Comparison of ENCODE assay signal across 8 cellular contexts in the genomic region with DNA sequence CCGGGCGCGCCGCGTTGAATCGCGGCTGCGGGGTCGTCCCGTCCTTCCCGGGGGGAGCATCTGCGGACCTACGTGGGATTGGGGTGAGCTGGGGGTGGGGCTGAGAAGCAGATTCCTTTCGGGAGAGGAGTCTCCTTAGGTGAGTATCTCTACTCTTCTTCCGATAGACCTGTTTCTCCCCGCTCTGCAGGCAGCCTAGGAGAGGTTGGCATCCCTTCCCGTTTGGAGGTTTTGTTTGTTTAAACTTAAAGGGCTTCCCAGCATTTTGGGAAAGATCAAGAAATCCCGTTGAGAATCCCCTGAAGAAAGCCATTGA. TPM values are rescaled to one million over a fixed set of nuclear protein-coding genes. Genes with fewer than 3 reads are reported as not detected.
DNase-seq lines count a peak whose midpoint lies in the region; ATAC-seq and TF ChIP-seq lines count a peak whose summit lies in the region.

No MANE protein-coding gene starts in this region.

- TF ChIP-seq POLR2A in prostate gland (IDR thresholded peaks at IDR 0.05), result no peak

- H3K4me1 ChIP-seq in Panc1 (ENCODE audit: control insufficient read depth, insufficient read depth, low read length) (peaks cover 5% of the 10 kb centered on the region; the same call in 1 of the 2 replicates), prostate gland (replicated peaks) (no peaks in the 10 kb centered on the region)

- DNase-seq in GM12864 (ENCODE audit: low read depth) (no peak), Panc1 (ENCODE audit: low read depth, low spot score) (no peak), fibroblast of mammary gland (ENCODE audit: low read depth) (no peak), prostate gland (ENCODE audit: low spot score) (no peak), ACHN (no peak)

- POLR2A ChIA-PET in Panc1 (lab: Charles Lee), result interaction anchor here (0.6 to 0.8 kb wide), 4 partner anchors 63 to 367 kb away, joined by 3 to 5 read pairs (median 4); no protein-coding TSS in a partner anchor

- peak; percentile 14; the same call in 1 of the 2 replicates for ATAC-seq in Panc1
- ATAC-seq in GM18870 (IDR thresholded peaks at IDR 0.05; ENCODE audit: unreplicated experiment), result no peak
- ATAC-seq in HG02973 (IDR thresholded peaks at IDR 0.05; ENCODE audit: unreplicated experiment), result no peak
- no peak for ATAC-seq in GM21786 (IDR thresholded peaks at IDR 0.05; ENCODE audit: unreplicated experiment)

- CTCF ChIA-PET in Panc1 (lab: Charles Lee), result no interaction called here

- peak overlapping the region; percentile 99 for H3K4me3 ChIP-seq in GM12864 (ENCODE audit: low read depth, low read length)
- H3K4me3 ChIP-seq in Panc1 (ENCODE audit: low read depth in 2 of 2, low read length in 2 of 2), result peak overlapping the region; percentile 94 to 97
- peak overlapping the region; percentile 97 for H3K4me3 ChIP-seq in fibroblast of mammary gland (ENCODE audit: control insufficient read depth, low read depth, low read length)
- H3K4me3 ChIP-seq in prostate gland, result peak overlapping the region; percentile 56 to 88

- no peaks in the 10 kb centered on the region for H3K27me3 ChIP-seq in Panc1 (ENCODE audit: control insufficient read depth, insufficient read depth, low read length)
- H3K27me3 ChIP-seq in prostate gland (replicated peaks; ENCODE audit: insufficient read depth), result no peaks in the 10 kb centered on the region

- 0% methylated on average over 18 of the region's 18 CpGs for WGBS in prostate gland

- no peaks in the 10 kb centered on the region for H3K9me3 ChIP-seq in Panc1 (ENCODE audit: control insufficient read depth, insufficient read depth, low read depth, low read length)
- H3K9me3 ChIP-seq in prostate gland, result no peaks in the 10 kb centered on the region

- intact Hi-C loops in Panc1 (cut with micrococcal nuclease; ENCODE audit: unreplicated experiment) (no loop called here), prostate gland (cut with DNase I) (no loop called here)

- TF ChIP-seq CTCF in GM12864 (IDR thresholded peaks at IDR 0.05; ENCODE audit: low read depth, low read length, missing control alignments), result no peak
- TF ChIP-seq CTCF in Panc1 (IDR thresholded peaks at IDR 0.05), result no peak
- no peak for TF ChIP-seq CTCF in fibroblast of mammary gland (conservative IDR thresholded peaks at IDR 0.05; ENCODE audit: control insufficient read depth, insufficient read depth, low read depth, low read length)
- no peak for TF ChIP-seq CTCF in prostate gland (IDR thresholded peaks at IDR 0.05)

- H3K36me3 ChIP-seq in Panc1 (ENCODE audit: control insufficient read depth, insufficient read depth, low read length) (peaks cover 3% of the 10 kb centered on the region; the same call in 1 of the 2 replicates), prostate gland (no peaks in the 10 kb centered on the region)

- in situ Hi-C loops in Panc1 (cut with HindIII; ENCODE audit: low pct_unique_long_range_greater_than_20kb, low sequenced_read_pairs) (no loop called here), ACHN (cut with HindIII; ENCODE audit: low pct_ligation_motif_present, low pct_unique_long_range_greater_than_20kb, low sequenced_read_pairs) (no loop called here)

- peak overlapping the region; percentile 79 for H3K27ac ChIP-seq in Panc1 (ENCODE audit: low read length)
- H3K27ac ChIP-seq in prostate gland, result peak overlapping the region; percentile 69 to 85

- BruUV-seq in Panc1 (replicated peaks; lab: Mats Ljungman, UMichigan), result no TSS peak

RNA-seq across cellular contexts. Expression of gene TTLL5, which starts 0.4 kb away (rescaled TPM):
- total RNA-seq in Panc1 (2021; ENCODE audit: unreplicated experiment), result 23.5 TPM
- 11.8 TPM for polyA plus RNA-seq in Panc1 (2012; ENCODE audit: insufficient read length)
- total RNA-seq in prostate gland, result 10 to 100 TPM; 40.3 to 46.2 TPM

RNA-seq across cellular contexts. Expression of gene ERG28, which starts 0.8 kb away (rescaled TPM):
- total RNA-seq in Panc1 (2021; ENCODE audit: unreplicated experiment) (23.1 TPM), prostate gland (10 to 100 TPM; 16.7 to 54.6 TPM)
- 19.3 TPM for polyA plus RNA-seq in Panc1 (2012; ENCODE audit: insufficient read length)
